Comparison of ENCODE assay signal across 11 cellular contexts in the genomic region with DNA sequence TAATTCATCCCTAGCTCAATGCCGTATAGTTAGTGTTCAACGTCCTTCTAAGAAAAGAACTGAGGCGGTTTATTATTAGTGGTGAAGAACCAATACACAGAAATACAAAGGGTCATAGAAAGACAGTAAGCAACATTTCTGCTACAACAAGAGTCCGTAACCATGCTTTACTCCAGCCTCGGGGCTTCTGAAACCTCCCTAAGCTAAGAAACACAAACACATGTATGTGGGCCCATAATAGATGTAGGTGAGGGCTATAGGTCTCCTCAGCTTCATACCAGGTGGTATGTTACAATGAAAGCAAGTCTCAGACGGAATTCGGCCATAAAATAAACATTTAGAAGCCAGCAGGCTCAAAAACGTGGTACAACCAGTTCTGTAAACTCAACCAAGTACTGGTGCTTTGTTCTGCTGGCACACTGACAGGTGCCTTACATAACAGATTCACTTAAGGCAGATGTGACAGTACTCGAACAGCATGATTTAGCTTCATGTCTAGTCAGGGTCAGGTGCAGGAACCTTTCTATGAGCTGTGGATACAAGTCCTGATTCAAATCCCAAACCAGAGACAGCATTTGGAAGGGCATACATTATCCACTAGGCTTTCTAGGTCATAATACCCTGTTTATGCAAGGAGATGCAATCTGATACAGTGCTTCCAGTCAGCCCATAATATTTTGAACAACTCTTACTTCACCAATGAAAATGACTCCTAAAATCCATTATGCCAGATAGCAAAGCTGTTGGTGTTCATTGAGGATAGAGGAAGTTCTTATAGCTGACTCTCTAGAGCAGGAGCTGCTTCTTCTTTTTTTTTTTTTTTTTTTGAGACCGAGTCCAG.
DNase-seq lines count a peak whose midpoint lies in the region; ATAC-seq, FAIRE-seq and TF ChIP-seq lines count a peak whose summit lies in the region.
"Had no signal": no experiment of that assay in that cellular context is flagged by ENCODE, and none has a peak within 500 bp of the region (broad histone marks: within the 10 kb centered on the region; RNA-seq: fewer than 3 reads in every experiment).

No MANE protein-coding gene starts in this region.

- no peak for TF ChIP-seq EP300 in suprapubic skin (IDR thresholded peaks at IDR 0.05)

- H3K4me1 Mint-ChIP-seq in H9, result peaks cover 6 to 21% of the 10 kb centered on the region in 2 experiments; a peak in 3 of 4 replicates

- H3K9me1 ChIP-seq in keratinocyte (ENCODE audit: control insufficient read depth, extremely low read depth, insufficient read depth, low read length), result no peaks in the 10 kb centered on the region

- no peak overlapping the region for H3K18ac ChIP-seq in H9 (ENCODE audit: insufficient read length, low read depth, low read length)

- H3K4me3 ChIP-seq in SJSA1, result peak overlapping the region; percentile 8; the same call in 1 of the 2 replicates
- no peak overlapping the region for H3K4me3 ChIP-seq in keratinocyte (ENCODE audit: control insufficient read depth in 2 of 3, extremely low read depth in 1 of 3, insufficient read depth in 2 of 3, low read depth in 1 of 3, low read length in 3 of 3)
- no peak overlapping the region for H3K4me3 ChIP-seq in suprapubic skin

- H3K9ac ChIP-seq in keratinocyte (ENCODE audit: control insufficient read depth, extremely low read depth, insufficient read depth, low read length) (no peak overlapping the region), H9 (ENCODE audit: extremely low read depth, insufficient read length, low read length) (no peak overlapping the region)

- no peaks in the 10 kb centered on the region for H3K79me1 ChIP-seq in H9 (ENCODE audit: insufficient read depth, low read depth, low read length, poor library complexity, severe bottlenecking)

- FAIRE-seq in keratinocyte (lab: Jason Lieb, UNC), result peak; percentile 66

- H3K56ac ChIP-seq in H9 (ENCODE audit: insufficient read length, low read depth, low read length), result no peak overlapping the region

- H3K4ac ChIP-seq in H9 (ENCODE audit: low read depth, low read length), result no peak overlapping the region

- no peaks in the 10 kb centered on the region for H3K27me3 ChIP-seq in SJSA1 (replicated peaks)
- no peaks in the 10 kb centered on the region for H3K27me3 ChIP-seq in keratinocyte (ENCODE audit: control insufficient read depth, extremely low read depth, insufficient read depth, low read length)
- no peaks in the 10 kb centered on the region for H3K27me3 ChIP-seq in suprapubic skin
- no peaks in the 10 kb centered on the region for H3K27me3 ChIP-seq in H9 (ENCODE audit: insufficient read depth, low read length)

- H4K91ac ChIP-seq in H9 (ENCODE audit: insufficient read length, low read depth, low read length), result no peak overlapping the region

- no peaks in the 10 kb centered on the region for H3K36me3 Mint-ChIP-seq in H9 (ENCODE audit: insufficient read depth in 1 of 3, low read depth in 3 of 3)

- no peak overlapping the region for H2BK15ac ChIP-seq in H9 (ENCODE audit: low read depth, low read length)

- no peak overlapping the region for H2BK20ac ChIP-seq in H9 (ENCODE audit: low read depth, low read length, poor library complexity, severe bottlenecking)

- DNase-seq in NCI-H1092 (lab: John Stamatoyannopoulos, UW) (peak; percentile 30), SJSA1 (ENCODE audit: low read depth in 1 of 2, low spot score in 2 of 2) (peak in 1 of 2 experiments; percentile 6), keratinocyte (ENCODE audit: low read depth, low spot score) (no peak), suprapubic skin (ENCODE audit: low spot score in 2 of 2) (no peak), GM10266 (ENCODE audit: extremely low spot score) (no peak), UCSD-AML1 (lab: John Stamatoyannopoulos, UW; ENCODE audit: unreplicated experiment) (no peak), H9 (no peak)
- DNase-seq: activated CD8-positive, alpha-beta memory T cell treated with anti-CD3 and anti-CD28 coated beads, Interleukin-2, amount 50 U/mL, for 4 hours; erythroblast; retina had no signal

- no peak overlapping the region for H2BK12ac ChIP-seq in H9 (ENCODE audit: insufficient read length, low read depth, low read length)

- H4K20me1 ChIP-seq in keratinocyte (ENCODE audit: control insufficient read depth, extremely low read depth, insufficient read depth, low read length) (no peaks in the 10 kb centered on the region), H9 (ENCODE audit: control insufficient read depth, insufficient read depth, insufficient read length) (no peaks in the 10 kb centered on the region)

- no peak for TF ChIP-seq POLR2A in suprapubic skin (IDR thresholded peaks at IDR 0.05)

- no peaks in the 10 kb centered on the region for H3K23me2 ChIP-seq in H9 (ENCODE audit: insufficient read length, low read depth, low read length, poor library complexity, severe bottlenecking)

- no peak overlapping the region for H3K23ac ChIP-seq in H9 (ENCODE audit: insufficient read length, low read depth, low read length)

- H3K4me3 Mint-ChIP-seq in H9, result no peak overlapping the region

- H2BK5ac ChIP-seq in H9 (ENCODE audit: insufficient read length, low read length), result no peak overlapping the region

- TF ChIP-seq CTCF in keratinocyte (optimal IDR thresholded peaks at IDR 0.05 in 1 of 3, IDR thresholded peaks at IDR 0.05 in 1 of 3, conservative IDR thresholded peaks at IDR 0.05 in 1 of 3; ENCODE audit: extremely low read depth in 1 of 3, insufficient read depth in 2 of 3, low read length in 3 of 3), result no peak
- TF ChIP-seq CTCF in suprapubic skin (IDR thresholded peaks at IDR 0.05), result no peak
- TF ChIP-seq CTCF in GM10266 (IDR thresholded peaks at IDR 0.05; ENCODE audit: control insufficient read depth, insufficient read depth, low read depth, missing control alignments), result no peak
- TF ChIP-seq CTCF in H9 (conservative IDR thresholded peaks at IDR 0.05), result no peak

- no peaks in the 10 kb centered on the region for H3K79me2 ChIP-seq in keratinocyte (ENCODE audit: control insufficient read depth, insufficient read depth, low read length)
- H3K79me2 ChIP-seq in H9 (ENCODE audit: insufficient read depth, low read length), result no peaks in the 10 kb centered on the region

- H3K4me2 ChIP-seq in keratinocyte (ENCODE audit: control insufficient read depth, extremely low read depth, insufficient read depth, low read depth, low read length) (peak overlapping the region; percentile 22), H9 (ENCODE audit: insufficient read depth, insufficient read length, low read length) (no peak overlapping the region)

- H3K27me3 Mint-ChIP-seq in H9 (ENCODE audit: low read depth), result no peaks in the 10 kb centered on the region

- H3T11ph ChIP-seq in H9 (ENCODE audit: low read length), result no peak overlapping the region

- no peak overlapping the region for H2BK120ac ChIP-seq in H9 (ENCODE audit: low read depth, low read length, poor library complexity, severe bottlenecking)

- no peak overlapping the region for H4K8ac ChIP-seq in H9 (replicated peaks; ENCODE audit: insufficient read length, low read depth, low read length)

- H3K36me3 ChIP-seq in SJSA1 (no peaks in the 10 kb centered on the region), keratinocyte (ENCODE audit: control insufficient read depth in 2 of 2, extremely low read depth in 1 of 2, insufficient read depth in 2 of 2, low read length in 2 of 2) (no peaks in the 10 kb centered on the region), suprapubic skin (no peaks in the 10 kb centered on the region)

- H2AK5ac ChIP-seq in H9 (ENCODE audit: insufficient read length, low read length), result no peak overlapping the region

- ATAC-seq in GM18873 (IDR thresholded peaks at IDR 0.05; ENCODE audit: low FRiP score, unreplicated experiment), result no peak

- dilution Hi-C loops in keratinocyte (cut with MboI; ENCODE audit: extremely low pct_ligation_motif_present, low sequenced_read_pairs), result no loop called here

- no peaks in the 10 kb centered on the region for H3K9me3 ChIP-seq in SJSA1 (replicated peaks)
- H3K9me3 ChIP-seq in keratinocyte (ENCODE audit: control insufficient read depth, low read depth, low read length), result no peaks in the 10 kb centered on the region
- H3K9me3 ChIP-seq in suprapubic skin, result no peaks in the 10 kb centered on the region
- H3K9me3 ChIP-seq in H9 (ENCODE audit: control insufficient read depth, low read depth, low read length), result no peaks in the 10 kb centered on the region

- H3K4me1 ChIP-seq in SJSA1 (replicated peaks) (no peaks in the 10 kb centered on the region; the same call in 1 of the 2 replicates), keratinocyte (ENCODE audit: control insufficient read depth, extremely low read depth, insufficient read depth, low read length) (peaks cover 21% of the 10 kb centered on the region), suprapubic skin (peaks cover 43% of the 10 kb centered on the region), H9 (ENCODE audit: insufficient read depth, low read length) (no peaks in the 10 kb centered on the region)

- H3K27ac ChIP-seq in SJSA1 (no peak overlapping the region), keratinocyte (ENCODE audit: control insufficient read depth, insufficient read depth, low read length) (no peak overlapping the region), suprapubic skin (peak overlapping the region; percentile 81), H9 (ENCODE audit: insufficient read length, low read depth, low read length) (no peak overlapping the region)

- no peaks in the 10 kb centered on the region; a peak in 1 of 5 replicates for H3K9me3 Mint-ChIP-seq in H9

- H3K14ac ChIP-seq in H9 (ENCODE audit: insufficient read depth, low read length), result no peak overlapping the region

- no peak overlapping the region for H3K27ac Mint-ChIP-seq in H9

- H4K5ac ChIP-seq in H9 (ENCODE audit: insufficient read length, low read depth, low read length), result no peak overlapping the region

- H2AFZ ChIP-seq in keratinocyte (ENCODE audit: control insufficient read depth, low read length), result peak overlapping the region; percentile 45
- no peak overlapping the region for H2AFZ ChIP-seq in H9 (ENCODE audit: low read length)

- WGBS in suprapubic skin, result 46% methylated on average over 10 of the region's 10 CpGs
- no CpG with 5 or more reads among the region's 10 CpGs for WGBS in H9 (ENCODE audit: extremely low coverage, insufficient read length, low lambda C conversion rate)
